8 cellular contexts compared by ENCODE assay signal in genomic region chr1:184792450-184792969, GRCh38. TPM values are rescaled to one million over a fixed set of nuclear protein-coding genes. Genes with fewer than 3 reads are reported as not detected.
DNase-seq lines count a peak whose midpoint lies in the region; ATAC-seq and TF ChIP-seq lines count a peak whose summit lies in the region.

No MANE protein-coding gene starts in this region.

- CTCF ChIA-PET in activated CD8-positive, alpha-beta memory T cell treated with anti-CD3 and anti-CD28 coated beads, Interleukin-2, amount 10 ng/mL, durations not matched to agents 7 days and 5 days (lab: Charles Lee), result interaction anchor here (1.2 to 1.6 kb wide), 2 partner anchors 13 to 189 kb away, joined by 5 to 6 read pairs; no protein-coding TSS in a partner anchor

- H3K27ac ChIP-seq in SJSA1 (peak overlapping the region; percentile 61), muscle layer of duodenum (ENCODE audit: low read length) (peak overlapping the region; percentile 73)

- no peaks in the 10 kb centered on the region for H3K9me3 Mint-ChIP-seq in activated CD8-positive, alpha-beta memory T cell treated with anti-CD3 and anti-CD28 coated beads, Interleukin-2, amount 10 ng/mL, durations not matched to agents 7 days and 5 days (ENCODE audit: low read depth)

- H3K9me3 ChIP-seq in SJSA1 (replicated peaks) (no peaks in the 10 kb centered on the region), muscle layer of duodenum (ENCODE audit: control insufficient read depth in 1 of 2, low read length in 2 of 2) (no peaks in the 10 kb centered on the region)

- no peaks in the 10 kb centered on the region for H3K27me3 Mint-ChIP-seq in activated CD8-positive, alpha-beta memory T cell treated with anti-CD3 and anti-CD28 coated beads, Interleukin-2, amount 10 ng/mL, durations not matched to agents 7 days and 5 days

- no peak for TF ChIP-seq CTCF in epithelial cell of proximal tubule (conservative IDR thresholded peaks at IDR 0.05; ENCODE audit: low read depth, low read length)

- no peak for DNase-seq in activated CD8-positive, alpha-beta memory T cell treated with anti-CD3 and anti-CD28 coated beads, Interleukin-2, amount 10 ng/mL, durations not matched to agents 7 days and 5 days
- DNase-seq in activated CD8-positive, alpha-beta memory T cell treated with anti-CD3 and anti-CD28 coated beads for 24 hours, result no peak
- DNase-seq in SJSA1 (ENCODE audit: low read depth in 1 of 2, low spot score in 2 of 2) (peak; percentile 75 to 80), epithelial cell of proximal tubule (ENCODE audit: low read depth) (peak; percentile 88), NCI-H526 (lab: John Stamatoyannopoulos, UW) (no peak)

- peak overlapping the region; percentile 55 for H3K27ac Mint-ChIP-seq in activated CD8-positive, alpha-beta memory T cell treated with anti-CD3 and anti-CD28 coated beads, Interleukin-2, amount 10 ng/mL, durations not matched to agents 7 days and 5 days

- H3K36me3 Mint-ChIP-seq in activated CD8-positive, alpha-beta memory T cell treated with anti-CD3 and anti-CD28 coated beads, Interleukin-2, amount 10 ng/mL, durations not matched to agents 7 days and 5 days, result peaks cover 39% of the 10 kb centered on the region

- H3K4me3 ChIP-seq in SJSA1 (no peak overlapping the region), epithelial cell of proximal tubule (ENCODE audit: low read depth, low read length) (peak overlapping the region; percentile 7), muscle layer of duodenum (ENCODE audit: low read depth in 1 of 2, low read length in 2 of 2) (no peak overlapping the region)

- no peaks in the 10 kb centered on the region for H3K27me3 ChIP-seq in SJSA1 (replicated peaks)
- H3K27me3 ChIP-seq in muscle layer of duodenum (ENCODE audit: low read depth, low read length), result no peaks in the 10 kb centered on the region

- peaks cover 4% of the 10 kb centered on the region; the same call in 1 of the 2 replicates for H3K36me3 ChIP-seq in SJSA1
- H3K36me3 ChIP-seq in muscle layer of duodenum (ENCODE audit: control insufficient read depth in 1 of 2, insufficient read depth in 2 of 2, low read length in 2 of 2), result peaks cover 4 to 30% of the 10 kb centered on the region in 2 donors

- peaks cover 19% of the 10 kb centered on the region for H3K4me1 Mint-ChIP-seq in activated CD8-positive, alpha-beta memory T cell treated with anti-CD3 and anti-CD28 coated beads, Interleukin-2, amount 10 ng/mL, durations not matched to agents 7 days and 5 days

- H3K4me1 ChIP-seq in SJSA1 (replicated peaks) (peaks cover 19% of the 10 kb centered on the region), muscle layer of duodenum (ENCODE audit: control insufficient read depth in 1 of 2, insufficient read depth in 2 of 2, low read length in 2 of 2) (peaks cover 0 to 4% of the 10 kb centered on the region in 2 donors)

- peak; percentile 77 for ATAC-seq in activated CD8-positive, alpha-beta memory T cell treated with anti-CD3 and anti-CD28 coated beads, Interleukin-2, amount 10 ng/mL, durations not matched to agents 7 days and 5 days
- ATAC-seq in GM21360 (IDR thresholded peaks at IDR 0.05; ENCODE audit: unreplicated experiment), result no peak
- ATAC-seq in HG03457 (IDR thresholded peaks at IDR 0.05; ENCODE audit: unreplicated experiment), result no peak

- no peak overlapping the region for H3K4me3 Mint-ChIP-seq in activated CD8-positive, alpha-beta memory T cell treated with anti-CD3 and anti-CD28 coated beads, Interleukin-2, amount 10 ng/mL, durations not matched to agents 7 days and 5 days

RNA-seq across cellular contexts. Expression of gene EDEM3, which starts 37.9 kb away (rescaled TPM):
- total RNA-seq in activated CD8-positive, alpha-beta memory T cell treated with anti-CD3 and anti-CD28 coated beads, Interleukin-2, amount 10 ng/mL, durations not matched to agents 7 days and 5 days, result 10 to 100 TPM; 23.0 to 25.4 TPM
- 21.6 and 27.2 TPM in 2 replicates for total RNA-seq in SJSA1 (2014; rRNA removed; shearing (Covaris generic))
- total RNA-seq in epithelial cell of proximal tubule, result 13.6 and 15.3 TPM in 2 replicates

Comparison
In these comparisons a context has a peak if more than half of its experiments do, and no peak if none do; other contexts are left out.
1. DNase-seq: peak in SJSA1 (2 of 2) and epithelial cell of proximal tubule (single experiment); none in activated CD8-positive, alpha-beta memory T cell treated with anti-CD3 and anti-CD28 coated beads, Interleukin-2, amount 10 ng/mL, durations not matched to agents 7 days and 5 days (single experiment), activated CD8-positive, alpha-beta memory T cell treated with anti-CD3 and anti-CD28 coated beads for 24 hours (single experiment) and NCI-H526 (0 of 2).